ENCODE assay signal across 8 cellular contexts in the genomic region with DNA sequence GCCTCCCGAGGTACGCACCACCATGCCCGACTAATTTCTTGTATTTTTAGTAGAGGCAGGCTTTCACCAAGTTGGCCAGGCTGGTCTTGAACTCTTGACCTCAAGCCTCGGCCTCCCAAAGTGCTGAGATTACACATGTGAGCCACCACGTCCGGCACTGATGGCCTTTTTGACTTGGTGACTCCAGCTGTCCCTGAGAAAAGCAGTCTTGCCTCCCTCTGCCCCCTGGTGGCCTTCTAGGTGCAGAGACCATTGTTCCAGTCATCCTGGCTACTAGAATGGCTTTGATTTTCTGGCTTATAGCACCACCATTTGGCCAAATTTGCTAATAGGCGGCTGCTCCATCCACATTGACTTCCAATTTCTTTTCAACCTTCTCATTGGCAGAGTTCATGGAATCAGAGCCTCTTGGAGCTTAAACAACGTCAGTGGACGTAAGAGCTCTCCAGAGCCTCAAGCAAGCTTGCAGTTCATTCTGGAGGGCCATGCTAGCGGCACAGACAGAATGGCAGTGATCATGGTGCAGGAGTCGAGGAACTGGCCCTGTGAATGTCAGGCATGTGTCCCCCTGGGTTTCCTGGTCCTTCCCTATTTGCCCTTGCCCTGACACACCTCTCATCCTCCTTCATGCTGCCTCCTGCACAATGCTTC. TPM values are rescaled to one million over a fixed set of nuclear protein-coding genes. Genes with fewer than 3 reads are reported as not detected.
A peak's percentile ranks its signal among the peaks of the same experiment; 100 is the strongest.
DNase-seq lines count a peak whose midpoint lies in the region; FAIRE-seq and TF ChIP-seq lines count a peak whose summit lies in the region.

No MANE protein-coding gene starts in this region.

- H3K79me1 ChIP-seq in H1 (ENCODE audit: low read depth, low read length) (no peaks in the 10 kb centered on the region), mesendoderm (ENCODE audit: low read length) (no peaks in the 10 kb centered on the region)

- no peak for TF ChIP-seq POLR2A in H1 (IDR thresholded peaks at IDR 0.05; ENCODE audit: control extremely low read depth in 1 of 2, low read depth in 2 of 2, low read length in 2 of 2)

- H2BK15ac ChIP-seq in H1 (ENCODE audit: low read length) (0 out of 2 replicates have a peak overlapping the region, but pooled peaks have one; percentile 12), mesendoderm (replicated peaks; ENCODE audit: low read depth) (no peak overlapping the region)

- FAIRE-seq in H1 (lab: Jason Lieb, UNC) = peak; percentile 88

- DNase-seq in AG08395 (ENCODE audit: low spot score) = peak; percentile 92
- DNase-seq in GM19238 (ENCODE audit: insufficient read length, low spot score) = peak; percentile 70
- DNase-seq in HuH-7 (ENCODE audit: low spot score) = peak; percentile 79
- DNase-seq in NOMO-1 treated with dmso at 0.1 percent for 144 hours (lab: John Stamatoyannopoulos, UW; ENCODE audit: unreplicated experiment) = peak; percentile 87
- DNase-seq in activated CD8-positive, alpha-beta memory T cell treated with anti-CD3 and anti-CD28 coated beads for 1 hour (ENCODE audit: extremely low read depth in 1 of 2, low read depth in 1 of 2) = peak; percentile 60 to 65
- DNase-seq in H1 (ENCODE audit: low read depth in 1 of 2, low spot score in 2 of 2) = peak; percentile 84 to 88
- DNase-seq in mesendoderm = peak; percentile 98
- DNase-seq in stimulated activated CD8-positive, alpha-beta memory T cell treated with anti-CD3 and anti-CD28 coated beads, Interleukin-15, amount 100 ng/mL, for 48 hours (ENCODE audit: low read depth in 2 of 2) = peak; percentile 60 to 65

- no peak overlapping the region for H4K5ac ChIP-seq in H1 (ENCODE audit: insufficient read length, low read depth, low read length)
- H4K5ac ChIP-seq in mesendoderm (ENCODE audit: low read length) = no peak overlapping the region

- H3K14ac ChIP-seq in H1 (ENCODE audit: insufficient read length) = no peak overlapping the region

- H3K79me2 ChIP-seq in H1 (ENCODE audit: control insufficient read depth in 1 of 2, insufficient read depth in 2 of 2, low read length in 2 of 2) = no peaks in the 10 kb centered on the region
- no peaks in the 10 kb centered on the region for H3K79me2 ChIP-seq in mesendoderm (ENCODE audit: control insufficient read depth, insufficient read depth, low read length)

- no peaks in the 10 kb centered on the region for H3K9me3 ChIP-seq in H1 (ENCODE audit: insufficient read depth in 2 of 2, low read depth in 1 of 2, low read length in 1 of 2)

- H3K36me3 ChIP-seq in H1 (ENCODE audit: control insufficient read depth in 2 of 4, insufficient read depth in 4 of 4, low read length in 3 of 4) (no peaks in the 10 kb centered on the region), mesendoderm (ENCODE audit: control insufficient read depth, insufficient read depth, low read length) (no peaks in the 10 kb centered on the region)

- WGBS in H1 (ENCODE audit: extremely low coverage in 1 of 2, insufficient coverage in 1 of 2, insufficient read length in 1 of 2, insufficient replicate concordance in 2 of 2, low coverage in 1 of 2, low lambda C conversion rate in 2 of 2, missing lambda C conversion rate in 1 of 2), 2 experiments = 54% methylated on average over 11 of the region's 11 CpGs; no CpG with 5 or more reads in 1 of the 2 experiments
- WGBS in mesendoderm (ENCODE audit: extremely low coverage, insufficient coverage, low lambda C conversion rate) = no CpG with 5 or more reads among the region's 11 CpGs

- POLR2A ChIA-PET in H1 (lab: Charles Lee; ENCODE audit: partially characterized antibody) = interaction anchor here (0.7 to 4.8 kb wide), 16 partner anchors 11 to 173 kb away, joined by 3 to 47 read pairs (median 4); a partner anchor contains a TSS

- no peak for TF ChIP-seq EP300 in H1 (IDR thresholded peaks at IDR 0.05; ENCODE audit: borderline replicate concordance in 1 of 2, low read depth in 2 of 2, low read length in 2 of 2)

- peak; percentile 100 for TF ChIP-seq RAD21 in H1 (IDR thresholded peaks at IDR 0.05 in 1 of 2, conservative IDR thresholded peaks at IDR 0.05 in 1 of 2; ENCODE audit: low read depth in 2 of 2, low read length in 2 of 2)

- H2BK20ac ChIP-seq in H1 (ENCODE audit: low read length) = no peak overlapping the region

- H4K91ac ChIP-seq in H1 (replicated peaks; ENCODE audit: insufficient read length, low read length) = peak overlapping the region; percentile 20

- H3K9ac ChIP-seq in H1 (replicated peaks in 1 of 4; ENCODE audit: extremely low read depth in 1 of 4, low read depth in 3 of 4, low read length in 3 of 4) (no peak overlapping the region), mesendoderm (ENCODE audit: low read length) (peak overlapping the region; percentile 39)

- no peak overlapping the region for H3K18ac ChIP-seq in H1 (ENCODE audit: extremely low read depth, low read length)
- no peak overlapping the region for H3K18ac ChIP-seq in mesendoderm (ENCODE audit: low read length)

- no peak overlapping the region for H3K56ac ChIP-seq in H1 (replicated peaks; ENCODE audit: insufficient read length, low read depth, low read length)
- peak overlapping the region; percentile 77 for H3K56ac ChIP-seq in mesendoderm (ENCODE audit: low read length)

- H3K4ac ChIP-seq in H1 (replicated peaks; ENCODE audit: insufficient read length, low read depth, low read length) = no peak overlapping the region
- no peak overlapping the region for H3K4ac ChIP-seq in mesendoderm (ENCODE audit: low read depth, low read length)

- no peak overlapping the region for H2AK5ac ChIP-seq in H1 (ENCODE audit: low read depth, low read length)
- H2AK5ac ChIP-seq in mesendoderm (ENCODE audit: low read length) = no peak overlapping the region

- peak; percentile 92 to 100 (median 100) for TF ChIP-seq CTCF in H1 (IDR thresholded peaks at IDR 0.05; ENCODE audit: control extremely low read depth in 1 of 3, insufficient read depth in 1 of 3, low read depth in 1 of 3, low read length in 3 of 3)

- H3K27me3 ChIP-seq in H1 (replicated peaks in 1 of 4; ENCODE audit: control insufficient read depth in 3 of 4, extremely low read depth in 1 of 4, insufficient read depth in 3 of 4, low read length in 3 of 4) = no peaks in the 10 kb centered on the region
- no peaks in the 10 kb centered on the region for H3K27me3 ChIP-seq in mesendoderm (ENCODE audit: insufficient read depth, low read length, poor library complexity)

- H3K27ac ChIP-seq in H1 (ENCODE audit: low read depth, low read length) (no peak overlapping the region), mesendoderm (ENCODE audit: low read depth, low read length) (no peak overlapping the region)

- no peak overlapping the region for H3K4me3 ChIP-seq in H1 (ENCODE audit: extremely low read depth in 1 of 4, insufficient read depth in 2 of 4, low read depth in 3 of 4, low read length in 4 of 4)
- no peak overlapping the region for H3K4me3 ChIP-seq in mesendoderm (ENCODE audit: low read length)

- H3K23me2 ChIP-seq in H1 (ENCODE audit: low read depth, low read length) = peaks cover 2% of the 10 kb centered on the region; the same call in 1 of the 2 replicates

- peak overlapping the region; percentile 96 for H2AFZ ChIP-seq in H1 (ENCODE audit: low read length)

- H3K4me1 ChIP-seq in H1 (replicated peaks in 1 of 4; ENCODE audit: control insufficient read depth in 3 of 4, insufficient read depth in 4 of 4, low read length in 3 of 4) (peaks cover 0 to 10% (median 0%) of the 10 kb centered on the region in 4 experiments; a peak in 1 of 7 replicates), mesendoderm (ENCODE audit: control insufficient read depth, low read depth, low read length) (peaks cover 12% of the 10 kb centered on the region)

- no peaks in the 10 kb centered on the region for H4K20me1 ChIP-seq in H1 (replicated peaks in 1 of 2; ENCODE audit: control insufficient read depth in 1 of 2, insufficient read depth in 2 of 2, low read length in 2 of 2)

- H4K8ac ChIP-seq in H1 (ENCODE audit: extremely low read depth, insufficient read depth, low read length) (no peak overlapping the region), mesendoderm (ENCODE audit: low read depth, low read length) (no peak overlapping the region)

- H3K23ac ChIP-seq in H1 (ENCODE audit: insufficient read length) (no peak overlapping the region), mesendoderm (ENCODE audit: low read length) (no peak overlapping the region)

- CTCF ChIA-PET in H1 (lab: Charles Lee; ENCODE audit: partially characterized antibody) = interaction anchor here (0.6 to 21.2 kb wide), 59 partner anchors 8 to 857 kb away, joined by 3 to 1250 read pairs (median 4); a partner anchor contains a TSS

- H2BK120ac ChIP-seq in H1 (replicated peaks; ENCODE audit: low read depth, low read length) (no peak overlapping the region), mesendoderm (ENCODE audit: low read depth, low read length) (no peak overlapping the region)

- H2BK5ac ChIP-seq in H1 (ENCODE audit: low read depth, low read length) = no peak overlapping the region
- H2BK5ac ChIP-seq in mesendoderm (ENCODE audit: low read length) = no peak overlapping the region

- H2BK12ac ChIP-seq in H1 (ENCODE audit: low read depth, low read length) = peak overlapping the region; percentile 88; the same call in 1 of the 2 replicates

- peak overlapping the region in 1 of 2 experiments; percentile 23; a peak in 1 of 4 replicates for H3K4me2 ChIP-seq in H1 (ENCODE audit: insufficient read depth in 1 of 2, low read depth in 2 of 2, low read length in 2 of 2)
- H3K4me2 ChIP-seq in mesendoderm (ENCODE audit: low read length) = no peak overlapping the region

RNA-seq across cellular contexts. Expression of a gene that starts 25.4 kb away (rescaled TPM):
- total RNA-seq in H1 (2021; fragmentation: NEBNext Ultra II Directional; extraction: Animal tissue kit (Norgen Biotek cat#: 25700)) = 811 and 816 TPM in 2 replicates
- 269 and 307 TPM in 2 replicates for polyA plus RNA-seq in H1 (2011; rRNA removed)
- polyA plus RNA-seq in H1 (2011; cell fraction: cytosol; rRNA removed) = 530 TPM
- 680 TPM for polyA plus RNA-seq in H1 (2011; cell fraction: nucleus; rRNA removed)
- 514 to 624 TPM (median 554 TPM) in 4 replicates for polyA plus RNA-seq in H1 (2012, experiment 1 of 2)
- polyA plus RNA-seq in H1 (2012, experiment 2 of 2) = 45.7 TPM
- polyA plus RNA-seq in H1 (2013, experiment 1 of 2) = 453 TPM
- polyA plus RNA-seq in H1 (2013, experiment 2 of 2) = 431 TPM
- polyA minus RNA-seq in H1 (2011; rRNA and poly(A)+ RNA removed) = 939 and 1,134 TPM in 2 replicates
- polyA minus RNA-seq in H1 (2011; cell fraction: cytosol; rRNA and poly(A)+ RNA removed) = 559 TPM
- polyA minus RNA-seq in H1 (2011; cell fraction: nucleus; rRNA and poly(A)+ RNA removed) = 516 TPM
- polyA plus RNA-seq in mesendoderm (2013, experiment 1 of 2) = 385 TPM
- 407 TPM for polyA plus RNA-seq in mesendoderm (2013, experiment 2 of 2)

RNA-seq across cellular contexts. Expression of a gene that starts 32.0 kb away (rescaled TPM):
- total RNA-seq in H1 (2021; fragmentation: NEBNext Ultra II Directional; extraction: Animal tissue kit (Norgen Biotek cat#: 25700)) = 375 and 391 TPM in 2 replicates
- polyA plus RNA-seq in H1 (2011; rRNA removed) = 236 and 263 TPM in 2 replicates
- polyA plus RNA-seq in H1 (2011; cell fraction: cytosol; rRNA removed) = 320 TPM
- polyA plus RNA-seq in H1 (2011; cell fraction: nucleus; rRNA removed) = 356 TPM
- 381 to 481 TPM (median 444 TPM) in 4 replicates for polyA plus RNA-seq in H1 (2012, experiment 1 of 2)
- 459 TPM for polyA plus RNA-seq in H1 (2012, experiment 2 of 2)
- 314 TPM for polyA plus RNA-seq in H1 (2013, experiment 1 of 2)
- 311 TPM for polyA plus RNA-seq in H1 (2013, experiment 2 of 2)
- polyA minus RNA-seq in H1 (2011; rRNA and poly(A)+ RNA removed) = 184 and 221 TPM in 2 replicates
- 173 TPM for polyA minus RNA-seq in H1 (2011; cell fraction: cytosol; rRNA and poly(A)+ RNA removed)
- polyA minus RNA-seq in H1 (2011; cell fraction: nucleus; rRNA and poly(A)+ RNA removed) = 115 TPM
- polyA plus RNA-seq in mesendoderm (2013, experiment 1 of 2) = 373 TPM
- polyA plus RNA-seq in mesendoderm (2013, experiment 2 of 2) = 379 TPM
